ENCODE assay signal across 10 cellular contexts in the genomic region with DNA sequence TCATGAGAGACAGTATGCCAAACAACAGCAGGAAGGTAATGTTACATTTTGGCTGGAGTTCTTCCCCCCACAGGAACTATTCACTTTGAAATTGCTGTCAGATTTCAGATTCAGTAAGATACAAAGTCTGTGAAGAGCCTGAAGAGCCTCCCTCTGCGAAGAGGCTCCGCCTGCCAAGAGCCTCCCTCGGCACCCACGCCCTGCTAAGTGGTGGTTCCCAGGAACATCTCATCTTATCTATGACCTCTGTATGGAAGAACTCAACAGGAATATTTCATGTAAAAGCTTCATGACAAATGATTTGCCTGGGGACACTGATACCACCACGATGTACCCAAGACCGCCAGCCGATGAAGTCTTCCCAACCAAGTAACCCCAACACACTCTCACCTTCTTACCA. TPM values are rescaled to one million over a fixed set of nuclear protein-coding genes. Genes with fewer than 3 reads are reported as not detected.
DNase-seq lines count a peak whose midpoint lies in the region; ATAC-seq and TF ChIP-seq lines count a peak whose summit lies in the region.
"Had no signal": no experiment of that assay in that cellular context is flagged by ENCODE, and none has a peak within 500 bp of the region (broad histone marks: within the 10 kb centered on the region; RNA-seq: fewer than 3 reads in every experiment).

No MANE protein-coding gene starts in this region.

- H3K27ac Mint-ChIP-seq in CD8-positive, alpha-beta memory T cell, result peak overlapping the region; percentile 87 to 100 (median 94)
- H3K27ac Mint-ChIP-seq in naive thymus-derived CD8-positive, alpha-beta T cell, result peak overlapping the region; percentile 81 to 97 (median 92)

- CTCF ChIA-PET in CD8-positive, alpha-beta memory T cell (lab: Charles Lee), result interaction anchor here (1.1 kb wide), 1 partner anchor 9 kb away, joined by 3 read pairs; no protein-coding TSS in a partner anchor

- peak overlapping the region; percentile 40 to 95 (median 56) for H3K4me3 Mint-ChIP-seq in CD8-positive, alpha-beta memory T cell
- peak overlapping the region in 9 of 10 donors; percentile 71 to 95 (median 88) for H3K4me3 Mint-ChIP-seq in naive thymus-derived CD8-positive, alpha-beta T cell

- no peak for TF ChIP-seq CTCF in cardiac fibroblast (IDR thresholded peaks at IDR 0.05; ENCODE audit: low read depth, low read length)

- H3K36me3 Mint-ChIP-seq in CD8-positive, alpha-beta memory T cell, result peaks cover 0 to 38% (median 6%) of the 10 kb centered on the region in 3 donors
- H3K36me3 Mint-ChIP-seq in naive thymus-derived CD8-positive, alpha-beta T cell, result peaks cover 0 to 17% (median 0%) of the 10 kb centered on the region in 3 donors

- H3K27me3 ChIP-seq in CD8-positive, alpha-beta memory T cell (ENCODE audit: insufficient read depth, low read length, poor library complexity, severe bottlenecking), result no peaks in the 10 kb centered on the region

- H3K27me3 Mint-ChIP-seq in CD8-positive, alpha-beta memory T cell, result peaks cover 0 to 7% of the 10 kb centered on the region in 2 donors
- H3K27me3 Mint-ChIP-seq in naive thymus-derived CD8-positive, alpha-beta T cell, result no peaks in the 10 kb centered on the region

- no peaks in the 10 kb centered on the region for H3K9me3 Mint-ChIP-seq in CD8-positive, alpha-beta memory T cell
- H3K9me3 Mint-ChIP-seq in naive thymus-derived CD8-positive, alpha-beta T cell, result no peaks in the 10 kb centered on the region

- no peak for ATAC-seq in naive thymus-derived CD8-positive, alpha-beta T cell
- ATAC-seq in GM19324 (IDR thresholded peaks at IDR 0.05; ENCODE audit: low FRiP score, unreplicated experiment), result no peak
- no peak for ATAC-seq in HG03159 (IDR thresholded peaks at IDR 0.05; ENCODE audit: unreplicated experiment)

- H3K4me3 ChIP-seq in CD8-positive, alpha-beta memory T cell (ENCODE audit: low read length), result peak overlapping the region; percentile 14
- H3K4me3 ChIP-seq in cardiac fibroblast (replicated peaks in 1 of 2; ENCODE audit: low read depth in 2 of 2, low read length in 2 of 2), result no peak overlapping the region

- H3K4me1 ChIP-seq in CD8-positive, alpha-beta memory T cell (ENCODE audit: insufficient read depth, low read length), result peaks cover 71% of the 10 kb centered on the region

- H3K9me3 ChIP-seq in CD8-positive, alpha-beta memory T cell (ENCODE audit: low read length), result no peaks in the 10 kb centered on the region

- peaks cover 63 to 81% (median 77%) of the 10 kb centered on the region in 3 donors for H3K4me1 Mint-ChIP-seq in CD8-positive, alpha-beta memory T cell
- H3K4me1 Mint-ChIP-seq in naive thymus-derived CD8-positive, alpha-beta T cell, result peaks cover 41 to 77% (median 77%) of the 10 kb centered on the region in 4 donors

- no peaks in the 10 kb centered on the region for H3K36me3 ChIP-seq in CD8-positive, alpha-beta memory T cell (ENCODE audit: insufficient read depth, low read length)

- DNase-seq in CD8-positive, alpha-beta memory T cell, result no peak
- peak; percentile 38 for DNase-seq in NCI-H1105 (lab: John Stamatoyannopoulos, UW)
- peak; percentile 27 to 38 for DNase-seq in cardiac fibroblast (ENCODE audit: low read depth in 2 of 2)
- no peak for DNase-seq in naive thymus-derived CD8-positive, alpha-beta T cell
- no peak for DNase-seq in AG08396 (ENCODE audit: low spot score)
- DNase-seq in activated CD8-positive, alpha-beta memory T cell treated with anti-CD3 and anti-CD28 coated beads, Interleukin-2, amount 50 U/mL, for 4 hours, result no peak
- DNase-seq: nucleus accumbens; stimulated activated naive CD4-positive, alpha-beta T cell treated with Interleukin-2 at 50 U/mL for 16 hours had no signal

- POLR2A ChIA-PET in CD8-positive, alpha-beta memory T cell (lab: Charles Lee), result no interaction called here
- POLR2A ChIA-PET in naive thymus-derived CD8-positive, alpha-beta T cell (lab: Charles Lee), result interaction anchor here (1.7 to 3.0 kb wide), 2 partner anchors 52 to 57 kb away, joined by 8 to 13 read pairs; a partner anchor contains a TSS

- H3K27ac ChIP-seq in CD8-positive, alpha-beta memory T cell (ENCODE audit: low read depth, low read length), result no peak overlapping the region

RNA-seq across cellular contexts. Expression of a gene that starts 3.2 kb away (rescaled TPM):
- 10 to 100 TPM; 51.9 to 54.2 TPM for total RNA-seq in CD8-positive, alpha-beta memory T cell
- polyA plus RNA-seq in CD8-positive, alpha-beta memory T cell, result 35.6 TPM
- 10 to 100 TPM; 71.0 to 72.2 TPM for total RNA-seq in naive thymus-derived CD8-positive, alpha-beta T cell
- polyA plus RNA-seq in naive thymus-derived CD8-positive, alpha-beta T cell, result 10 to 100 TPM; 29.7 to 35.1 (median 32.3) TPM

RNA-seq across cellular contexts. Expression of a gene that starts 51.2 kb away (rescaled TPM):
- 10 to 100 TPM; 32.8 to 38.8 TPM for total RNA-seq in CD8-positive, alpha-beta memory T cell
- polyA plus RNA-seq in CD8-positive, alpha-beta memory T cell, result 57.8 TPM
- 10 to 100 TPM; 35.3 to 41.8 TPM for total RNA-seq in naive thymus-derived CD8-positive, alpha-beta T cell
- 10 to 100 TPM; 31.8 to 46.8 (median 35.4) TPM for polyA plus RNA-seq in naive thymus-derived CD8-positive, alpha-beta T cell

RNA-seq across cellular contexts. Expression of a gene that starts 57.5 kb away (rescaled TPM):
- 100 to 1,000 TPM; 355 to 362 TPM for total RNA-seq in CD8-positive, alpha-beta memory T cell
- 265 TPM for polyA plus RNA-seq in CD8-positive, alpha-beta memory T cell
- 100 to 1,000 TPM; 238 to 252 TPM for total RNA-seq in naive thymus-derived CD8-positive, alpha-beta T cell
- polyA plus RNA-seq in naive thymus-derived CD8-positive, alpha-beta T cell, result 100 to 1,000 TPM; 256 to 353 (median 337) TPM

Comparison
In these comparisons a context has a peak if more than half of its experiments do, and no peak if none do; other contexts are left out.
1. DNase-seq: peak in NCI-H1105 (single experiment) and cardiac fibroblast (2 of 2); none in CD8-positive, alpha-beta memory T cell (0 of 5), naive thymus-derived CD8-positive, alpha-beta T cell (0 of 10), AG08396 (single experiment) and activated CD8-positive, alpha-beta memory T cell treated with anti-CD3 and anti-CD28 coated beads, Interleukin-2, amount 50 U/mL, for 4 hours (single experiment).